In the genomic region with DNA sequence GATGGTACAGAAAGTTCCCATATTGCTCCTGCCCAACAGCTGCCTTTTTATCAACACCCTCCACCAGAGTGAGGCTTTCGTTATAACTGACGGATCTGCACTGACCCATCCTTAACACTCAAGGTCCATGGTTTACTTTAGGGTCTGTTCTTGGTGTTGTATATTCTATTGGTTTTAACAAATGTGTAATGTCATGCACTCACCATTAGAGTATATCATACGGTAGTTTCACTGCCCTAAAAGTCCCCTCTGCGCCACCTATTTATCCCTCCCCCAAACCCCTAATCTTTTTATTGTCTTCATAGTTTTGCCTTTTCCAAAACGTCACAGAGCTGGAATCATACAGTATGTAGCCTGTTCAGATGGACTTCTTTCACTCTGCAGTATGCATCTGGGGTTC, we compare ENCODE assay signal across 34 cellular contexts.
"Had no signal": no experiment of that assay in that cellular context is flagged by ENCODE, and none has a peak within 500 bp of the region (broad histone marks: within the 10 kb centered on the region; RNA-seq: fewer than 3 reads in every experiment).

No MANE protein-coding gene starts in this region.

- H3K27me3 ChIP-seq: brain microvascular endothelial cell, SJSA1 had no signal

- H3K4me3 ChIP-seq: SJSA1 had no signal

- H3K9me3 ChIP-seq: SJSA1 had no signal

- ATAC-seq: activated CD8-positive, alpha-beta T cell treated with anti-CD3 and anti-CD28 coated beads for 36 hours; activated T-cell treated with anti-CD3 and anti-CD28 coated beads, Interleukin-2, amount 50 U/mL, for 72 hours; activated T-helper 17 cell treated with anti-CD3 and anti-CD28 coated beads, Interleukin-2, amount 50 U/mL, for 72 hours had no signal

- H3K27ac Mint-ChIP-seq: activated CD4-positive, alpha-beta T cell treated with anti-CD3 and anti-CD28 coated beads, Interleukin-2, amount 10 ng/mL, durations not matched to agents 24 days and 14 days; activated CD8-positive, alpha-beta T cell treated with anti-CD3 and anti-CD28 coated beads for 36 hours; activated naive CD8-positive, alpha-beta T cell treated with anti-CD3 and anti-CD28 coated beads for 36 hours; activated T-cell treated with anti-CD3 and anti-CD28 coated beads, Interleukin-2, amount 50 U/mL, for 72 hours; activated T-helper 17 cell treated with anti-CD3 and anti-CD28 coated beads, Interleukin-2, amount 50 U/mL, for 72 hours had no signal

- H3K4me1 Mint-ChIP-seq: activated naive CD8-positive, alpha-beta T cell treated with anti-CD3 and anti-CD28 coated beads for 36 hours; activated T-helper 17 cell treated with anti-CD3 and anti-CD28 coated beads, Interleukin-2, amount 50 U/mL, for 72 hours; central memory CD8-positive, alpha-beta T cell had no signal

- H3K36me3 Mint-ChIP-seq: activated naive CD8-positive, alpha-beta T cell treated with anti-CD3 and anti-CD28 coated beads for 36 hours had no signal

- DNase-seq: activated CD4-positive, alpha-beta T cell treated with anti-CD3 and anti-CD28 coated beads, Interleukin-2, amount 10 ng/mL, durations not matched to agents 24 days and 14 days; activated CD4-positive, alpha-beta T cell treated with anti-CD3 and anti-CD28 coated beads, Interleukin-2, amount 50 U/mL, for 4 hours; activated CD8-positive, alpha-beta T cell treated with anti-CD3 and anti-CD28 coated beads for 36 hours; activated effector memory CD4-positive, alpha-beta T cell treated with anti-CD3 and anti-CD28 coated beads, Interleukin-2, amount 50 U/mL, for 16 hours; activated naive CD4-positive, alpha-beta T cell; activated naive CD4-positive, alpha-beta T cell treated with anti-CD3 and anti-CD28 coated beads, Interleukin-2, amount 50 U/mL, for 16 hours; activated naive CD8-positive, alpha-beta T cell treated with anti-CD3 and anti-CD28 coated beads for 36 hours; activated T-cell treated with anti-CD3 and anti-CD28 coated beads, Interleukin-2, amount 50 U/mL, for 1 hour; activated T-cell treated with anti-CD3 and anti-CD28 coated beads, Interleukin-2, amount 50 U/mL, for 72 hours; amniotic stem cell; aorta; brain microvascular endothelial cell; KG1; MM.1S; MV-4-11; NCI-H1092 treated with DMSO at 0.1 percent for 48 hours; NCI-H1417; NCI-H146; NCI-H187; NCI-H2029 treated with DMSO at 0.1 percent for 48 hours; NCI-H2107; NCI-H510A; NCI-H526; NCI-H748 treated with DMSO at 0.1 percent for 48 hours; NK-92 treated with Interleukin-12 subunit alpha and Interleukin-12 subunit beta, amount 100 ng/mL, for 24 hours; OCI-M1; SHP77 treated with DMSO at 0.1 percent for 48 hours; SW 1271; T-helper 1 cell; T-helper 2 cell; T-helper 9 cell had no signal

- H3K36me3 ChIP-seq: brain microvascular endothelial cell, SJSA1 had no signal

- H3K9me3 Mint-ChIP-seq: activated CD4-positive, alpha-beta T cell treated with anti-CD3 and anti-CD28 coated beads, Interleukin-2, amount 10 ng/mL, durations not matched to agents 24 days and 14 days; activated CD8-positive, alpha-beta T cell treated with anti-CD3 and anti-CD28 coated beads for 36 hours; activated naive CD8-positive, alpha-beta T cell treated with anti-CD3 and anti-CD28 coated beads for 36 hours; activated T-cell treated with anti-CD3 and anti-CD28 coated beads, Interleukin-2, amount 50 U/mL, for 72 hours; activated T-helper 17 cell treated with anti-CD3 and anti-CD28 coated beads, Interleukin-2, amount 50 U/mL, for 72 hours; central memory CD8-positive, alpha-beta T cell had no signal

- H3K4me3 Mint-ChIP-seq: activated CD4-positive, alpha-beta T cell treated with anti-CD3 and anti-CD28 coated beads, Interleukin-2, amount 10 ng/mL, durations not matched to agents 24 days and 14 days; activated CD8-positive, alpha-beta T cell treated with anti-CD3 and anti-CD28 coated beads for 36 hours; activated naive CD8-positive, alpha-beta T cell treated with anti-CD3 and anti-CD28 coated beads for 36 hours; activated T-cell treated with anti-CD3 and anti-CD28 coated beads, Interleukin-2, amount 50 U/mL, for 72 hours; activated T-helper 17 cell treated with anti-CD3 and anti-CD28 coated beads, Interleukin-2, amount 50 U/mL, for 72 hours; central memory CD8-positive, alpha-beta T cell had no signal

- H3K27ac ChIP-seq: brain microvascular endothelial cell, SJSA1 had no signal

- H3K27me3 Mint-ChIP-seq: activated CD4-positive, alpha-beta T cell treated with anti-CD3 and anti-CD28 coated beads, Interleukin-2, amount 10 ng/mL, durations not matched to agents 24 days and 14 days; activated CD8-positive, alpha-beta T cell treated with anti-CD3 and anti-CD28 coated beads for 36 hours; activated naive CD8-positive, alpha-beta T cell treated with anti-CD3 and anti-CD28 coated beads for 36 hours; activated T-helper 17 cell treated with anti-CD3 and anti-CD28 coated beads, Interleukin-2, amount 50 U/mL, for 72 hours; central memory CD8-positive, alpha-beta T cell had no signal
